9 cellular contexts compared by ENCODE assay signal in the genomic region with DNA sequence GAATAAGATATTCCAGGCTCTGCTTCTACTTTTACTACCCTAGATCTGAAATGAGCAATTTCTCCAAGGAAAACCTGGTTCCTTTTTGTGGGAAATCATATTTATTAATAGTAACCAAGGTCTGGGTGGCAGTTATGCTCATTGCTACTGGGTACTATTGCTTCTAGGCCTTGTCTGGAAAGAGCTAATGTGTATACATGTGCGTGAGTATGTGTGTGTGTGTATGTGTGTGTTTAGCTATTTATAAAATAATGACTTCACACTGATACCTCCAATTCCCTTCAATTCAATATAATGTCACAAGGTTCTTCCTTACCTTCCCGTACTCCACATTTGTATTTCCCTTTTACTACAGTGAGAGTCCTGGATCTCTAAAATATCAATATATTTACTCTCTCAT.
"Had no signal": no experiment of that assay in that cellular context is flagged by ENCODE, and none has a peak within 500 bp of the region (broad histone marks: within the 10 kb centered on the region; RNA-seq: fewer than 3 reads in every experiment).

No MANE protein-coding gene starts in this region.

- H2AFZ ChIP-seq: GM23248, GM23338 had no signal

- DNase-seq: GM23248, GOT3, H7, H9, HCEC 1CT, HFFc6 had no signal

- H3K4me1 ChIP-seq: HAP-1 had no signal

- H3K9me3 ChIP-seq: HAP-1 had no signal

- H3K27ac ChIP-seq: GM23248 had no signal

- ATAC-seq: GM23338, HCT116 had no signal

- H3K4me3 ChIP-seq: GM23248, GM23338, HAP-1 had no signal

- H3K9ac ChIP-seq: GM23248 had no signal

- H3K36me3 ChIP-seq: HAP-1 had no signal

- H3K4me2 ChIP-seq: GM23338 had no signal
